ENCODE assay signal across 24 cellular contexts in genomic region chr16:49824600-49824999, GRCh38. TPM values are rescaled to one million over a fixed set of nuclear protein-coding genes. Genes with fewer than 3 reads are reported as not detected.
A peak's percentile ranks its signal among the peaks of the same experiment; 100 is the strongest.
DNase-seq lines count a peak whose midpoint lies in the region; ATAC-seq, FAIRE-seq and TF ChIP-seq lines count a peak whose summit lies in the region.
"Had no signal": no experiment of that assay in that cellular context is flagged by ENCODE, and none has a peak within 500 bp of the region (broad histone marks: within the 10 kb centered on the region; RNA-seq: fewer than 3 reads in every experiment).

No MANE protein-coding gene starts in this region.

- H3K4me3 Mint-ChIP-seq in brain, result peak overlapping the region in 3 of 5 experiments; percentile 2 to 49 (median 44)
- H3K4me3 Mint-ChIP-seq: activated T-cell treated with anti-CD3 and anti-CD28 coated beads, Interleukin-2, amount 50 U/mL, for 24 hours; CD8-positive, alpha-beta T cell; memory B cell had no signal

- 66 to 70% (median 67%) methylated on average over 9 of the region's 9 CpGs for WGBS in small intestine, 3 donors

- peaks cover 4% of the 10 kb centered on the region for H3K27me3 Mint-ChIP-seq in brain

- H3K36me3 ChIP-seq in HEK293 (ENCODE audit: control insufficient read depth in 2 of 2, insufficient read depth in 1 of 2, low read length in 2 of 2) (no peaks in the 10 kb centered on the region), lower lobe of right lung (no peaks in the 10 kb centered on the region), skeletal muscle satellite cell (ENCODE audit: insufficient read depth, low read length) (no peaks in the 10 kb centered on the region), small intestine (ENCODE audit: control insufficient read depth in 2 of 2, insufficient read depth in 2 of 2, low read length in 2 of 2) (no peaks in the 10 kb centered on the region)
- H3K36me3 ChIP-seq: transverse colon had no signal

- ATAC-seq in lower lobe of right lung (no peak), GM18909 (IDR thresholded peaks at IDR 0.05; ENCODE audit: poor library complexity, unreplicated experiment) (no peak)
- ATAC-seq: CD8-positive, alpha-beta T cell; esophagus mucosa; stimulated activated naive CD8-positive, alpha-beta T cell treated with anti-CD3 and anti-CD28 coated beads, Interleukin-15, Interleukin-2, amounts not matched to agents 100 U/mL and 50 U/mL, for 24 hours had no signal

- no peaks in the 10 kb centered on the region for H3K9me3 ChIP-seq in HEK293 (ENCODE audit: control insufficient read depth, insufficient read depth, low read depth, low read length)
- H3K9me3 ChIP-seq in lower lobe of right lung, result no peaks in the 10 kb centered on the region
- no peaks in the 10 kb centered on the region for H3K9me3 ChIP-seq in skeletal muscle satellite cell (replicated peaks; ENCODE audit: low read length)
- no peaks in the 10 kb centered on the region for H3K9me3 ChIP-seq in small intestine (ENCODE audit: control insufficient read depth, low read depth)
- H3K9me3 ChIP-seq: transverse colon had no signal

- H3K4me1 ChIP-seq in HEK293 (ENCODE audit: control insufficient read depth, insufficient read depth, low read length) (no peaks in the 10 kb centered on the region), lower lobe of right lung (peaks cover 57% of the 10 kb centered on the region), skeletal muscle satellite cell (ENCODE audit: control insufficient read depth, insufficient read depth, low read length) (no peaks in the 10 kb centered on the region), small intestine (ENCODE audit: control insufficient read depth in 2 of 2, insufficient read depth in 1 of 2, low read depth in 1 of 2, low read length in 1 of 2) (peaks cover 0 to 2% of the 10 kb centered on the region in 2 donors)

- no peak for FAIRE-seq in small intestine (lab: Jason Lieb, UNC)
- FAIRE-seq: frontal cortex, GM18507, kidney had no signal

- H3K27ac Mint-ChIP-seq in brain, result peak overlapping the region in 3 of 5 experiments; percentile 70 to 83 (median 83)
- H3K27ac Mint-ChIP-seq: activated T-cell treated with anti-CD3 and anti-CD28 coated beads, Interleukin-2, amount 50 U/mL, for 24 hours; CD8-positive, alpha-beta T cell; memory B cell had no signal

- H3K4me3 ChIP-seq in HEK293 (ENCODE audit: low read depth, low read length) (no peak overlapping the region), lower lobe of right lung (no peak overlapping the region), skeletal muscle satellite cell (ENCODE audit: low read length) (no peak overlapping the region), small intestine (ENCODE audit: low read depth in 1 of 2, low read length in 2 of 2) (no peak overlapping the region)
- H3K4me3 ChIP-seq: transverse colon had no signal

- H3K36me3 Mint-ChIP-seq in brain, result no peaks in the 10 kb centered on the region
- H3K36me3 Mint-ChIP-seq: CD8-positive, alpha-beta T cell; memory B cell had no signal

- H3K4me2 ChIP-seq in skeletal muscle satellite cell (ENCODE audit: low read length), result peak overlapping the region; percentile 2

- no peak overlapping the region for H3K9ac ChIP-seq in skeletal muscle satellite cell (ENCODE audit: low read depth, low read length)

- no peaks in the 10 kb centered on the region for H3K27me3 ChIP-seq in lower lobe of right lung (ENCODE audit: low read depth)
- peaks cover 34% of the 10 kb centered on the region for H3K27me3 ChIP-seq in skeletal muscle satellite cell (ENCODE audit: control insufficient read depth, insufficient read depth, low read length)
- no peaks in the 10 kb centered on the region for H3K27me3 ChIP-seq in small intestine (ENCODE audit: control insufficient read depth in 2 of 2, insufficient read depth in 2 of 2, low read length in 2 of 2)
- H3K27me3 ChIP-seq: transverse colon had no signal

- no peak for DNase-seq in lower lobe of right lung
- DNase-seq in NCI-H1417 treated with DMSO at 0.1 percent for 48 hours (lab: John Stamatoyannopoulos, UW), result no peak
- no peak for DNase-seq in small intestine
- no peak for DNase-seq in HT-29 (ENCODE audit: low spot score)
- DNase-seq: activated CD4-positive, alpha-beta T cell treated with anti-CD3 and anti-CD28 coated beads for 4 hours; activated gamma-delta T cell treated with Interleukin-2 at 50 U/mL for 16 hours; activated T-cell treated with anti-CD3 and anti-CD28 coated beads, Interleukin-2, amount 50 U/mL, for 24 hours; CD8-positive, alpha-beta T cell; effector CD8-positive, alpha-beta T cell; GDM1; GOT3; stimulated activated CD4-positive, alpha-beta T cell treated with anti-CD3 and anti-CD28 coated beads, Interleukin-15, amount 100 ng/mL, for 24 hours; stimulated activated naive CD8-positive, alpha-beta T cell treated with anti-CD3 and anti-CD28 coated beads, Interleukin-15, Interleukin-2, amounts not matched to agents 100 U/mL and 50 U/mL, for 24 hours; transverse colon had no signal

- no peaks in the 10 kb centered on the region for H3K9me3 Mint-ChIP-seq in brain
- H3K9me3 Mint-ChIP-seq: activated T-cell treated with anti-CD3 and anti-CD28 coated beads, Interleukin-2, amount 50 U/mL, for 24 hours; CD8-positive, alpha-beta T cell; memory B cell had no signal

- intact Hi-C loops in lower lobe of right lung (cut with DNase I), result no loop called here

- H3K27ac ChIP-seq in HEK293 (ENCODE audit: extremely low read depth, low read depth, low read length) (no peak overlapping the region), lower lobe of right lung (peak overlapping the region; percentile 65), small intestine (ENCODE audit: low read depth in 1 of 2, low read length in 1 of 2) (peak overlapping the region in 1 of 2 donors; percentile 39)

- POLR2A ChIA-PET in HEK293 (lab: Yijun Ruan, JAX), result no interaction called here

- TF ChIP-seq CTCF in HEK293 (tag by site-specific recombination; IDR thresholded peaks at IDR 0.05) (no peak), brain (conservative IDR thresholded peaks at IDR 0.05) (no peak), lower lobe of right lung (IDR thresholded peaks at IDR 0.05) (no peak)

- CTCF ChIA-PET in HEK293 (lab: Yijun Ruan, JAX), result no interaction called here

- peaks cover 96% of the 10 kb centered on the region for H3K4me1 Mint-ChIP-seq in brain
- H3K4me1 Mint-ChIP-seq: memory B cell had no signal

TF ChIP-seq in HEK293, 187 proteins besides CTCF, POLR2A, EP300 and RAD21:
- TF ChIP-seq ZFHX2 (tag by site-specific recombination; conservative IDR thresholded peaks at IDR 0.05) (0 out of 2 replicates have a peak, but pooled peaks have one; percentile 8), ZNF274 (IDR thresholded peaks at IDR 0.05; ENCODE audit: low read length) (no peak), ZNF274 (tag by site-specific recombination; IDR thresholded peaks at IDR 0.05; ENCODE audit: borderline replicate concordance) (no peak)

RNA-seq across cellular contexts. Expression of gene ZNF423, which starts 31.3 kb away (rescaled TPM):
- 32.7 TPM for polyA plus RNA-seq in brain (ENCODE audit: insufficient read depth, low read depth, low replicate concordance)
- 10.7 TPM for total RNA-seq in lower lobe of right lung
- total RNA-seq in skeletal muscle satellite cell (2012; rRNA removed), result 1.0 and 1.3 TPM in 2 replicates
- 1 to 10 TPM in 1 of 3 donors, under 1 TPM in 1, not detected in 1; 0.54 to 2.9 TPM for polyA plus RNA-seq in small intestine
- not detected in 2 replicates for total RNA-seq in HT-29 (2014; rRNA removed; shearing (Covaris generic))
- total RNA-seq: activated CD8-positive, alpha-beta memory T cell treated with anti-CD3 and anti-CD28 coated beads for 36 hours; CD8-positive, alpha-beta T cell had no signal

Comparison
In these comparisons a context has a peak if more than half of its experiments do, and no peak if none do; other contexts are left out.
1. RNA of gene ZNF423, which starts 31.3 kb away (total RNA-seq): 10.7 TPM in lower lobe of right lung (single experiment); not detected in HT-29; every median in the first group is over 10 times any median in the second.